ENCODE assay signal across 10 cellular contexts in genomic region chr15:80697316-80697715, GRCh38. TPM values are rescaled to one million over a fixed set of nuclear protein-coding genes. Genes with fewer than 3 reads are reported as not detected.
DNase-seq lines count a peak whose midpoint lies in the region; ATAC-seq, FAIRE-seq and TF ChIP-seq lines count a peak whose summit lies in the region.
"Had no signal": no experiment of that assay in that cellular context is flagged by ENCODE, and none has a peak within 500 bp of the region (broad histone marks: within the 10 kb centered on the region; RNA-seq: fewer than 3 reads in every experiment).

No MANE protein-coding gene starts in this region.

- TF ChIP-seq CTCF in keratinocyte (optimal IDR thresholded peaks at IDR 0.05 in 1 of 3, IDR thresholded peaks at IDR 0.05 in 1 of 3, conservative IDR thresholded peaks at IDR 0.05 in 1 of 3; ENCODE audit: extremely low read depth in 1 of 3, insufficient read depth in 2 of 3, low read length in 3 of 3) (no peak), transverse colon (IDR thresholded peaks at IDR 0.05) (no peak), ascending aorta (IDR thresholded peaks at IDR 0.05) (no peak)

- dilution Hi-C loops in keratinocyte (cut with MboI; ENCODE audit: extremely low pct_ligation_motif_present, low sequenced_read_pairs) = loop anchor here (25.0 kb wide), 1 partner anchor 110 kb away; no protein-coding TSS in a partner anchor

- H3K27ac ChIP-seq in keratinocyte (ENCODE audit: control insufficient read depth, insufficient read depth, low read length) (peak overlapping the region; percentile 58), transverse colon (peak overlapping the region; percentile 90 to 93 (median 90)), ascending aorta (no peak overlapping the region)
- H3K27ac ChIP-seq: SJSA1 had no signal

- FAIRE-seq in keratinocyte (lab: Jason Lieb, UNC) = no peak

- no peak for DNase-seq in activated naive CD4-positive, alpha-beta T cell treated with anti-CD3 and anti-CD28 coated beads for 36 hours
- no peak for DNase-seq in activated naive CD4-positive, alpha-beta T cell treated with anti-CD3 and anti-CD28 coated beads, Interleukin-2, amount 50 U/mL, for 72 hours (ENCODE audit: low spot score in 2 of 2)
- DNase-seq in adipocyte (ENCODE audit: low read depth) (no peak), keratinocyte (ENCODE audit: low read depth, low spot score) (no peak), transverse colon (peak; percentile 41), ascending aorta (ENCODE audit: low spot score in 2 of 2) (no peak)
- DNase-seq: NCI-H187 had no signal

- H3K4me2 ChIP-seq in keratinocyte (ENCODE audit: control insufficient read depth, extremely low read depth, insufficient read depth, low read depth, low read length) = peak overlapping the region; percentile 82

- H3K79me2 ChIP-seq in keratinocyte (ENCODE audit: control insufficient read depth, insufficient read depth, low read length) = peaks cover 66% of the 10 kb centered on the region

- peak overlapping the region; percentile 93 for H3K4me3 Mint-ChIP-seq in activated naive CD4-positive, alpha-beta T cell treated with anti-CD3 and anti-CD28 coated beads for 36 hours

- H3K9me3 ChIP-seq in adipocyte (ENCODE audit: control insufficient read depth, low read length) (no peaks in the 10 kb centered on the region), keratinocyte (ENCODE audit: control insufficient read depth, low read depth, low read length) (no peaks in the 10 kb centered on the region), transverse colon (no peaks in the 10 kb centered on the region), ascending aorta (no peaks in the 10 kb centered on the region)
- H3K9me3 ChIP-seq: SJSA1 had no signal

- peaks cover 3% of the 10 kb centered on the region for H3K27me3 Mint-ChIP-seq in activated naive CD4-positive, alpha-beta T cell treated with anti-CD3 and anti-CD28 coated beads for 36 hours (ENCODE audit: low read depth)

- CTCF ChIA-PET in activated naive CD4-positive, alpha-beta T cell treated with anti-CD3 and anti-CD28 coated beads for 36 hours (lab: Charles Lee) = interaction anchor here (0.6 to 1.2 kb wide), 2 partner anchors 58 to 569 kb away, joined by 3 to 5 read pairs; no protein-coding TSS in a partner anchor

- WGBS in transverse colon (ENCODE audit: low coverage in 1 of 2), 2 donors = 49 to 54% methylated on average over 2 of the region's 2 CpGs

- H3K9me3 Mint-ChIP-seq in activated naive CD4-positive, alpha-beta T cell treated with anti-CD3 and anti-CD28 coated beads for 36 hours = no peaks in the 10 kb centered on the region
- H3K9me3 Mint-ChIP-seq in activated naive CD4-positive, alpha-beta T cell treated with anti-CD3 and anti-CD28 coated beads, Interleukin-2, amount 50 U/mL, for 72 hours = no peaks in the 10 kb centered on the region

- H3K4me1 ChIP-seq in adipocyte (ENCODE audit: control insufficient read depth, insufficient read depth, low read length) (peaks cover 19% of the 10 kb centered on the region), keratinocyte (ENCODE audit: control insufficient read depth, extremely low read depth, insufficient read depth, low read length) (peaks cover 40% of the 10 kb centered on the region), transverse colon (peaks cover 1 to 48% (median 27%) of the 10 kb centered on the region in 4 donors), ascending aorta (peaks cover 0 to 10% of the 10 kb centered on the region in 2 donors)

- H4K20me1 ChIP-seq in keratinocyte (ENCODE audit: control insufficient read depth, extremely low read depth, insufficient read depth, low read length) = peaks cover 4% of the 10 kb centered on the region

- H3K4me3 ChIP-seq in adipocyte (ENCODE audit: low read length) (peak overlapping the region; percentile 89), keratinocyte (ENCODE audit: control insufficient read depth in 2 of 3, extremely low read depth in 1 of 3, insufficient read depth in 2 of 3, low read depth in 1 of 3, low read length in 3 of 3) (peak overlapping the region; percentile 75 to 89 (median 85)), transverse colon (peak overlapping the region in 3 of 4 donors; percentile 72 to 88 (median 75)), ascending aorta (no peak overlapping the region)

- H3K27me3 ChIP-seq in adipocyte (replicated peaks; ENCODE audit: control insufficient read depth, insufficient read depth, low read length) = no peaks in the 10 kb centered on the region
- no peaks in the 10 kb centered on the region for H3K27me3 ChIP-seq in keratinocyte (ENCODE audit: control insufficient read depth, extremely low read depth, insufficient read depth, low read length)
- no peaks in the 10 kb centered on the region for H3K27me3 ChIP-seq in transverse colon
- H3K27me3 ChIP-seq in ascending aorta = no peaks in the 10 kb centered on the region
- H3K27me3 ChIP-seq: SJSA1 had no signal

- H3K36me3 ChIP-seq in adipocyte (ENCODE audit: control insufficient read depth, insufficient read depth, low read length, severe bottlenecking) (no peaks in the 10 kb centered on the region), keratinocyte (ENCODE audit: control insufficient read depth in 2 of 2, extremely low read depth in 1 of 2, insufficient read depth in 2 of 2, low read length in 2 of 2) (peaks cover 0 to 13% of the 10 kb centered on the region in 2 experiments), transverse colon (no peaks in the 10 kb centered on the region), ascending aorta (no peaks in the 10 kb centered on the region)
- H3K36me3 ChIP-seq: SJSA1 had no signal

- TF ChIP-seq POLR2A in transverse colon (IDR thresholded peaks at IDR 0.05) = peak; percentile 86

- no peak overlapping the region for H3K27ac Mint-ChIP-seq in activated naive CD4-positive, alpha-beta T cell treated with anti-CD3 and anti-CD28 coated beads for 36 hours
- no peak overlapping the region for H3K27ac Mint-ChIP-seq in activated naive CD4-positive, alpha-beta T cell treated with anti-CD3 and anti-CD28 coated beads, Interleukin-2, amount 50 U/mL, for 72 hours

- peak; percentile 41 for TF ChIP-seq EP300 in transverse colon (IDR thresholded peaks at IDR 0.05; ENCODE audit: low read depth)

- H3K9me1 ChIP-seq in keratinocyte (ENCODE audit: control insufficient read depth, extremely low read depth, insufficient read depth, low read length) = no peaks in the 10 kb centered on the region

- intact Hi-C loops in activated naive CD4-positive, alpha-beta T cell treated with anti-CD3 and anti-CD28 coated beads for 36 hours (cut with micrococcal nuclease) = loop anchor here (5.0 to 10.0 kb wide), 5 partner anchors 133 to 1383 kb away; partner anchors contain the start of genes MESD, MEX3B and TMED3
- intact Hi-C loops in transverse colon (cut with DNase I; ENCODE audit: low total_unique reads) = no loop called here
- intact Hi-C loops in ascending aorta (cut with DNase I) = loop anchor here (5.0 to 10.0 kb wide), 3 partner anchors 130 to 1347 kb away; partner anchors contain the start of gene MEX3B

- ATAC-seq in activated naive CD4-positive, alpha-beta T cell treated with anti-CD3 and anti-CD28 coated beads, Interleukin-2, amount 50 U/mL, for 72 hours = no peak
- no peak for ATAC-seq in activated CD4-positive, CD25-positive, alpha-beta regulatory T cell treated with anti-CD3 and anti-CD28 coated beads, Interleukin-2, amount 50 U/mL, for 24 hours
- ATAC-seq in GM21528 (IDR thresholded peaks at IDR 0.05; ENCODE audit: low FRiP score, unreplicated experiment) = no peak

- H3K9ac ChIP-seq in adipocyte (ENCODE audit: low read length) (no peak overlapping the region), keratinocyte (ENCODE audit: control insufficient read depth, extremely low read depth, insufficient read depth, low read length) (peak overlapping the region; percentile 84)

- H3K36me3 Mint-ChIP-seq in activated naive CD4-positive, alpha-beta T cell treated with anti-CD3 and anti-CD28 coated beads for 36 hours (ENCODE audit: low read depth) = peaks cover 3% of the 10 kb centered on the region
- H3K36me3 Mint-ChIP-seq in activated naive CD4-positive, alpha-beta T cell treated with anti-CD3 and anti-CD28 coated beads, Interleukin-2, amount 50 U/mL, for 72 hours = peaks cover 6 to 14% of the 10 kb centered on the region in 2 donors

- H2AFZ ChIP-seq in keratinocyte (ENCODE audit: control insufficient read depth, low read length) = no peak overlapping the region

- peaks cover 15% of the 10 kb centered on the region for H3K4me1 Mint-ChIP-seq in activated naive CD4-positive, alpha-beta T cell treated with anti-CD3 and anti-CD28 coated beads for 36 hours (ENCODE audit: low read depth)

- in situ Hi-C loops in transverse colon (cut with MboI; ENCODE audit: low pct_ligation_motif_present in 1 of 4, low pct_unique_long_range_greater_than_20kb in 1 of 4, low sequenced_read_pairs in 3 of 4) = no loop called here

RNA-seq across cellular contexts. Expression of gene ABHD17C, which starts 2.2 kb away (rescaled TPM):
- 1 to 10 TPM; 6.5 to 7.3 TPM for total RNA-seq in activated naive CD4-positive, alpha-beta T cell treated with anti-CD3 and anti-CD28 coated beads for 36 hours
- 1 to 10 TPM; 7.2 to 7.8 TPM for total RNA-seq in activated naive CD4-positive, alpha-beta T cell treated with anti-CD3 and anti-CD28 coated beads, Interleukin-2, amount 50 U/mL, for 72 hours
- 11.8 to 27.8 TPM (median 23.3 TPM) in 3 replicates for polyA plus RNA-seq in keratinocyte
- 10.0 TPM for polyA plus RNA-seq in keratinocyte (2011; ENCODE audit: low read depth)
- polyA plus RNA-seq in keratinocyte (2011; cell fraction: cytosol; rRNA removed) = 14.5 and 22.5 TPM in 2 replicates
- 19.9 and 20.5 TPM in 2 replicates for polyA plus RNA-seq in keratinocyte (2011; cell fraction: nucleus; rRNA removed)
- polyA plus RNA-seq in keratinocyte (2012; ENCODE audit: low replicate concordance) = 14.6 and 35.5 TPM in 2 replicates
- 24.4 to 26.1 TPM (median 25.7 TPM) in 3 replicates for polyA minus RNA-seq in keratinocyte
- 18.4 TPM for polyA minus RNA-seq in keratinocyte (2011; cell fraction: cytosol; rRNA and poly(A)+ RNA removed)
- 12.3 and 17.6 TPM in 2 replicates for polyA minus RNA-seq in keratinocyte (2011; cell fraction: nucleus; rRNA and poly(A)+ RNA removed)
- total RNA-seq in transverse colon (10 to 100 TPM; 41.0 to 96.0 (median 72.5) TPM), ascending aorta (0.96 TPM)

Comparison
In these comparisons a context has a peak if more than half of its experiments do, and no peak if none do; other contexts are left out.
1. H3K4me3 ChIP-seq: peak in adipocyte (single experiment), keratinocyte (3 of 3) and transverse colon (3 of 4); none in ascending aorta (0 of 2).
2. H3K27ac ChIP-seq: peak in keratinocyte (single experiment) and transverse colon (4 of 4); none in ascending aorta (0 of 2).
3. RNA of gene ABHD17C, which starts 2.2 kb away (total RNA-seq): 41.0 to 96.0 TPM in transverse colon; 7.2 to 7.8 TPM in activated naive CD4-positive, alpha-beta T cell treated with anti-CD3 and anti-CD28 coated beads, Interleukin-2, amount 50 U/mL, for 72 hours, 6.5 to 7.3 TPM in activated naive CD4-positive, alpha-beta T cell treated with anti-CD3 and anti-CD28 coated beads for 36 hours and 0.96 TPM in ascending aorta (single experiment); every median in the first group is over 4 times any median in the second.